31 cellular contexts compared by ENCODE assay signal in the genomic region with DNA sequence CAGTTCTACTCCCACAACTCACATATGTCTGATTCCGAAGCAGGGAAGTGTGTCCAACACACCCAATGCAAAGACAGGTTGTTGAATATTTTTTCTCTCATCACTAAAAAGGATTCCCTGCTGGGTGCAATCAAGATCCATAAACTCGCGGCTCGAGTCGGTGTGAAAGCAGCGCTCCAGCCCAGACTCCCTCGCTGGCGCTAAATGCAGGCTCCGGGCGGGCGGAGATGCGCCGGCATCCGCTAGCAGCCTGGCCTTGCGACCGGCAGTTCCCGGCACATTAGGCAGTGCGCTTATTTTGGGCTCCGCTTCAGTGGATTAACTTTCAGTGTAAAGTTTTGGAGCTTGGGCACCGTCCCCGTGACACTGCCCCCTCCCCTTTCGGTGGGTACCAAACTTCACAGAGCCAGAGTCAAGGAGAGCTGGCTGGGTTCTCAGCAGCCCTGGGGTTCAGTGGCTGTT.
DNase-seq lines count a peak whose midpoint lies in the region; ATAC-seq and TF ChIP-seq lines count a peak whose summit lies in the region.
"Had no signal": no experiment of that assay in that cellular context is flagged by ENCODE, and none has a peak within 500 bp of the region (broad histone marks: within the 10 kb centered on the region; RNA-seq: fewer than 3 reads in every experiment).

No MANE protein-coding gene starts in this region.

- peaks cover 46% of the 10 kb centered on the region for H3K4me1 Mint-ChIP-seq in GM23338
- H3K4me1 Mint-ChIP-seq: activated CD4-positive, alpha-beta T cell treated with anti-CD3 and anti-CD28 coated beads, Interleukin-2, amount 10 ng/mL, durations not matched to agents 24 days and 14 days; activated naive CD8-positive, alpha-beta T cell treated with anti-CD3 and anti-CD28 coated beads, Interleukin-2, amount 10 ng/mL, durations not matched to agents 7 days and 5 days; central memory CD8-positive, alpha-beta T cell had no signal

- peaks cover 13% of the 10 kb centered on the region for H3K27me3 Mint-ChIP-seq in GM23338 (ENCODE audit: insufficient read depth, low read depth, poor library complexity)

- H3K79me2 ChIP-seq in GM23338 (replicated peaks; ENCODE audit: insufficient read depth) (no peaks in the 10 kb centered on the region), osteoblast (ENCODE audit: insufficient read depth, low read length) (no peaks in the 10 kb centered on the region)

- ATAC-seq in GM23338: peak; percentile 48
- no peak for ATAC-seq in right lobe of liver
- ATAC-seq in HG02973 (IDR thresholded peaks at IDR 0.05; ENCODE audit: unreplicated experiment): no peak
- ATAC-seq: heart right ventricle; left ventricle myocardium superior; stimulated activated naive B cell treated with anti-CD40 and anti-IgM and Interleukin-4, amounts not matched to agents 10 μg/mL and 1 μg/mL and 100 μg/mL, for 72 hours had no signal

- intact Hi-C loops in dorsolateral prefrontal cortex (cut with DNase I): no loop called here
- intact Hi-C loops in right lobe of liver (cut with DNase I): no loop called here

- H3K36me3 ChIP-seq in GM23338 (ENCODE audit: insufficient read depth) (no peaks in the 10 kb centered on the region), osteoblast (ENCODE audit: insufficient read depth, low read length) (no peaks in the 10 kb centered on the region), right lobe of liver (no peaks in the 10 kb centered on the region)
- no peaks in the 10 kb centered on the region for H3K36me3 ChIP-seq in effector memory CD4-positive, alpha-beta T cell (ENCODE audit: control insufficient read depth, insufficient read depth, low read length)
- H3K36me3 ChIP-seq: heart right ventricle, MG63, SJSA1, suprapubic skin, WERI-Rb-1 had no signal

- H3K4me3 Mint-ChIP-seq in GM23338: no peak overlapping the region
- H3K4me3 Mint-ChIP-seq: activated CD4-positive, alpha-beta T cell treated with anti-CD3 and anti-CD28 coated beads, Interleukin-2, amount 10 ng/mL, durations not matched to agents 24 days and 14 days; activated naive CD8-positive, alpha-beta T cell treated with anti-CD3 and anti-CD28 coated beads, Interleukin-2, amount 10 ng/mL, durations not matched to agents 7 days and 5 days; central memory CD8-positive, alpha-beta T cell; H9; stimulated activated naive B cell treated with anti-CD40 and anti-IgM and Interleukin-4, amounts not matched to agents 10 μg/mL and 1 μg/mL and 100 μg/mL, for 72 hours had no signal

- H3K9me3 ChIP-seq in osteoblast (ENCODE audit: low read depth, low read length) (no peaks in the 10 kb centered on the region), right lobe of liver (no peaks in the 10 kb centered on the region)
- H3K9me3 ChIP-seq in effector memory CD4-positive, alpha-beta T cell (ENCODE audit: control insufficient read depth, low read length): no peaks in the 10 kb centered on the region
- H3K9me3 ChIP-seq: heart right ventricle, MG63, SJSA1, suprapubic skin had no signal

- H3K27ac ChIP-seq in GM23338 (ENCODE audit: low read depth): no peak overlapping the region
- peak overlapping the region in 23 of 59 donors; percentile 1 to 74 (median 55) for H3K27ac ChIP-seq in dorsolateral prefrontal cortex
- H3K27ac ChIP-seq in osteoblast (ENCODE audit: low read depth, low read length): no peak overlapping the region
- H3K27ac ChIP-seq in right lobe of liver: no peak overlapping the region
- H3K27ac ChIP-seq in effector memory CD4-positive, alpha-beta T cell (ENCODE audit: insufficient read depth, low read length, poor library complexity, severe bottlenecking): no peak overlapping the region
- H3K27ac ChIP-seq: heart right ventricle, KMS-11, SJSA1, suprapubic skin, WERI-Rb-1 had no signal

- no peaks in the 10 kb centered on the region for H4K20me1 ChIP-seq in GM23338 (replicated peaks; ENCODE audit: insufficient read depth)
- no peaks in the 10 kb centered on the region for H4K20me1 ChIP-seq in osteoblast (ENCODE audit: insufficient read depth, low read length)

- H3K9me2 ChIP-seq in GM23338 (ENCODE audit: insufficient read depth): no peaks in the 10 kb centered on the region

- H3F3A ChIP-seq in GM23338 (replicated peaks; ENCODE audit: low read depth): no peaks in the 10 kb centered on the region

- H3K36me3 Mint-ChIP-seq in GM23338 (ENCODE audit: low read depth): no peaks in the 10 kb centered on the region
- H3K36me3 Mint-ChIP-seq: activated naive CD8-positive, alpha-beta T cell treated with anti-CD3 and anti-CD28 coated beads, Interleukin-2, amount 10 ng/mL, durations not matched to agents 7 days and 5 days; stimulated activated naive B cell treated with anti-CD40 and anti-IgM and Interleukin-4, amounts not matched to agents 10 μg/mL and 1 μg/mL and 100 μg/mL, for 72 hours had no signal

- no peak for TF ChIP-seq POLR2A in right lobe of liver (IDR thresholded peaks at IDR 0.05)

- H3K9me3 Mint-ChIP-seq in GM23338: no peaks in the 10 kb centered on the region
- H3K9me3 Mint-ChIP-seq: activated CD4-positive, alpha-beta T cell treated with anti-CD3 and anti-CD28 coated beads, Interleukin-2, amount 10 ng/mL, durations not matched to agents 24 days and 14 days; activated naive CD8-positive, alpha-beta T cell treated with anti-CD3 and anti-CD28 coated beads, Interleukin-2, amount 10 ng/mL, durations not matched to agents 7 days and 5 days; central memory CD8-positive, alpha-beta T cell; H9; stimulated activated naive B cell treated with anti-CD40 and anti-IgM and Interleukin-4, amounts not matched to agents 10 μg/mL and 1 μg/mL and 100 μg/mL, for 72 hours had no signal

- WGBS in right lobe of liver (ENCODE audit: insufficient coverage, low coverage, low lambda C conversion rate, missing lambda C conversion rate): 21% methylated on average over 13 of the region's 22 CpGs

- H3K4me3 ChIP-seq in GM23338: peak overlapping the region; percentile 18
- peak overlapping the region in 30 of 59 donors; percentile 2 to 44 (median 24) for H3K4me3 ChIP-seq in dorsolateral prefrontal cortex
- no peak overlapping the region for H3K4me3 ChIP-seq in osteoblast (ENCODE audit: insufficient read depth, low read length)
- H3K4me3 ChIP-seq in right lobe of liver: no peak overlapping the region
- no peak overlapping the region for H3K4me3 ChIP-seq in effector memory CD4-positive, alpha-beta T cell (ENCODE audit: insufficient read depth, low read depth, low read length, poor library complexity, severe bottlenecking)
- H3K4me3 ChIP-seq: MG63, SJSA1, suprapubic skin had no signal

- DNase-seq in NCI-H146 (lab: John Stamatoyannopoulos, UW): peak; percentile 22
- DNase-seq in NCI-H146 treated with DMSO at 0.1 percent for 48 hours (lab: John Stamatoyannopoulos, UW; ENCODE audit: unreplicated experiment): no peak
- DNase-seq in GM23338 (ENCODE audit: low spot score): peak; percentile 72
- peak in 7 of 10 donors; percentile 18 to 74 (median 60) for DNase-seq in dorsolateral prefrontal cortex
- DNase-seq in osteoblast (ENCODE audit: insufficient read length, low spot score, missing footprints): no peak
- no peak for DNase-seq in right lobe of liver
- no peak for DNase-seq in effector memory CD4-positive, alpha-beta T cell
- DNase-seq: 8988T; activated CD4-positive, alpha-beta T cell treated with anti-CD3 and anti-CD28 coated beads, Interleukin-2, amount 10 ng/mL, durations not matched to agents 24 days and 14 days; activated effector memory CD4-positive, alpha-beta T cell treated with Interleukin-2 at 50 U/mL for 16 hours; activated naive CD8-positive, alpha-beta T cell treated with anti-CD3 and anti-CD28 coated beads, Interleukin-2, amount 10 ng/mL, durations not matched to agents 7 days and 5 days; activated T-cell treated with anti-CD3 and anti-CD28 coated beads, Interleukin-2, amount 50 U/mL, for 1 hour; dermis blood vessel endothelial cell; DND-41; foreskin melanocyte; H9; heart right ventricle; kidney; left ventricle myocardium superior; MG63; NCI-H1417 treated with DMSO at 0.1 percent for 48 hours; NCI-H2081 treated with DMSO at 0.1 percent for 48 hours; NCI-H446; stimulated activated naive B cell treated with anti-CD40 and anti-IgM and Interleukin-4, amounts not matched to agents 10 μg/mL and 1 μg/mL and 100 μg/mL, for 72 hours; T1000; WERI-Rb-1 had no signal

- peak overlapping the region; percentile 25 for H3K4me2 ChIP-seq in GM23338
- peak overlapping the region; percentile 43 for H3K4me2 ChIP-seq in osteoblast (ENCODE audit: insufficient read depth, low read length)
- H3K4me2 ChIP-seq: KMS-11 had no signal

- peaks cover 21% of the 10 kb centered on the region; the same call in 1 of the 2 replicates for H3K4me1 ChIP-seq in GM23338 (ENCODE audit: insufficient read depth)
- H3K4me1 ChIP-seq in osteoblast (ENCODE audit: insufficient read depth, low read length): peaks cover 42% of the 10 kb centered on the region
- H3K4me1 ChIP-seq in right lobe of liver: no peaks in the 10 kb centered on the region
- H3K4me1 ChIP-seq in effector memory CD4-positive, alpha-beta T cell (ENCODE audit: control insufficient read depth, insufficient read depth, low read length, poor library complexity, severe bottlenecking): no peaks in the 10 kb centered on the region

- H3K27me3 ChIP-seq in GM23338 (ENCODE audit: insufficient read depth): peaks cover 29% of the 10 kb centered on the region
- H3K27me3 ChIP-seq in dorsolateral prefrontal cortex: peaks cover 0 to 13% (median 0%) of the 10 kb centered on the region in 45 donors
- H3K27me3 ChIP-seq in osteoblast (ENCODE audit: insufficient read depth, low read length): peaks cover 12% of the 10 kb centered on the region
- no peaks in the 10 kb centered on the region for H3K27me3 ChIP-seq in right lobe of liver
- H3K27me3 ChIP-seq in effector memory CD4-positive, alpha-beta T cell (replicated peaks; ENCODE audit: control insufficient read depth, insufficient read depth, low read length, poor library complexity, severe bottlenecking): no peaks in the 10 kb centered on the region
- H3K27me3 ChIP-seq: MG63, SJSA1 had no signal

- TF ChIP-seq CTCF in GM23338 (conservative IDR thresholded peaks at IDR 0.05; ENCODE audit: low read depth in 2 of 2): no peak
- no peak for TF ChIP-seq CTCF in dorsolateral prefrontal cortex (IDR thresholded peaks at IDR 0.05 in 54 of 56, conservative IDR thresholded peaks at IDR 0.05 in 2 of 56; ENCODE audit: low read depth in 1 of 56, partially characterized antibody in 56 of 56)
- TF ChIP-seq CTCF in osteoblast (IDR thresholded peaks at IDR 0.05; ENCODE audit: extremely low read depth, low read depth, low read length): no peak
- no peak for TF ChIP-seq CTCF in right lobe of liver (IDR thresholded peaks at IDR 0.05)

- H2AFZ ChIP-seq in GM23338 (no peak overlapping the region; the same call in 1 of the 2 replicates), osteoblast (ENCODE audit: low read length) (peak overlapping the region; percentile 35)

- H3K27ac Mint-ChIP-seq in GM23338: no peak overlapping the region
- H3K27ac Mint-ChIP-seq: activated CD4-positive, alpha-beta T cell treated with anti-CD3 and anti-CD28 coated beads, Interleukin-2, amount 10 ng/mL, durations not matched to agents 24 days and 14 days; activated naive CD8-positive, alpha-beta T cell treated with anti-CD3 and anti-CD28 coated beads, Interleukin-2, amount 10 ng/mL, durations not matched to agents 7 days and 5 days; H9; stimulated activated naive B cell treated with anti-CD40 and anti-IgM and Interleukin-4, amounts not matched to agents 10 μg/mL and 1 μg/mL and 100 μg/mL, for 72 hours had no signal

TF ChIP-seq in GM23338, 12 proteins besides CTCF, POLR2A, EP300 and RAD21 (continues in another document):
- TF ChIP-seq EZH2phosphoT487 (IDR thresholded peaks at IDR 0.05; ENCODE audit: unreplicated experiment): no peak

Comparison
In these comparisons a context has a peak if more than half of its experiments do, and no peak if none do; other contexts are left out.
1. DNase-seq: peak in NCI-H146 (single experiment), GM23338 (single experiment) and dorsolateral prefrontal cortex (7 of 10); none in NCI-H146 treated with DMSO at 0.1 percent for 48 hours (single experiment), osteoblast (single experiment), right lobe of liver (0 of 3) and effector memory CD4-positive, alpha-beta T cell (0 of 3).
2. H3K4me3 ChIP-seq: peak in GM23338 (single experiment) and dorsolateral prefrontal cortex (30 of 59); none in osteoblast (single experiment), right lobe of liver (0 of 3) and effector memory CD4-positive, alpha-beta T cell (single experiment).